1 cellular context compared by ENCODE assay signal in the genomic region with DNA sequence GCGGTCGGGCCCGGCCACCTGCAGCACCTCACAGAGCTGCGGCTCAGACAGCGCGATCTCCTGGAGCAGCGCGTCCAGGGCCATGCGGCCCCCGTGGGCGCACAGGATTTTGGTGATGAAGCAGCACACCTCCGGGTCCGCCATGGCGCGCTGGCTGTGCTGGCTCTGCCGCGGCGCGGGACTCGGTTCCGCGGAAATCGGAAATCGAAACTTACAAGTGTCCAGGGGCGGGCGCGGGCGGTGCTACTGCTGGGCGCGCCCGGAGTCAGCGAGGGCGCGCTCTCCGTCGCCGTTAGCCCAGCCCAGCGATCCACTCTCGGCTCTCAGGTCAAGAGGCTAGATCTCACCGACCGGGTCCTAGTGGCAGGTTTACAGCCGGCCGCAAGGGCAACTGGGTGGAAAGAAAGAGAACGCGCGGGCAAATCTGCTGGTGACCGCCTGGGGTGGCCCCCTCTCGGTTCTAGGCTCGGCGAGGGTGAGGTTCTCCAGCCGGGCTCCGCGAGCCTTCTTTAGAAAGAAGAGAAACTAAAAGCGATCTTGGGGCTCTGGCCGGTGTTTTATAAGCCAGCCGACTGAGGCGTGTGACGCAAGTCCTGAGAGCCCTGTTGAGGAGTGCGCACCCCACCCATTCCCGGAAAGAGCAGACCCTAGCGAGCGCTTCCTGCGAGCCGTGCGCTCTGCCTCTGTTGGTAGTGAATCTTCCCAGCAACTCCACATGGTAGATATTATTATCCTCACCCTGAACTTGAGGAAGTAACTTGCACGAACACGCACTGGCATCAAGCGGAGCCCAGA.
TF ChIP-seq lines count a peak whose summit lies in the region.

A gene (minus strand): TSS at position 533 of the 795 bp plus-strand sequence. CDS start 389 bp downstream, at position 144.

TF ChIP-seq in K562, 482 proteins besides CTCF, POLR2A, EP300 and RAD21 (continued from another document and continues in another):
- TF ChIP-seq, protein P1, sequence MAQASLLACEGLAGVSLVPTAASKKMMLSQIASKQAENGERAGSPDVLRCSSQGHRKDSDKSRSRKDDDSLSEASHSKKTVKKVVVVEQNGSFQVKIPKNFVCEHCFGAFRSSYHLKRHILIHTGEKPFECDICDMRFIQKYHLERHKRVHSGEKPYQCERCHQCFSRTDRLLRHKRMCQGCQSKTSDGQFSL (CRISPR knock-in tag; IDR thresholded peaks at IDR 0.05) = no peak; the same call in 1 of the 2 replicates
- TF ChIP-seq, protein P1 (tag; IDR thresholded peaks at IDR 0.05) = no peak
- TF ChIP-seq SREBF2 (CRISPR knock-in tag; IDR thresholded peaks at IDR 0.05) (no peak), TRIM24 (IDR thresholded peaks at IDR 0.05) (0 out of 4 replicates have a peak, but pooled peaks of 1 of the 2 experiments have one; percentile 18), RBM14 (IDR thresholded peaks at IDR 0.05; ENCODE audit: borderline replicate concordance, insufficient read depth, low read depth, low read length) (0 out of 2 replicates have a peak, but pooled peaks have one; percentile 64), KDM1A (IDR thresholded peaks at IDR 0.05) (peak; percentile 67 to 94; a peak in 3 of 4 replicates), ZNF408 (CRISPR knock-in tag; IDR thresholded peaks at IDR 0.05; ENCODE audit: low read depth) (no peak), PCBP1 (IDR thresholded peaks at IDR 0.05; ENCODE audit: low read depth, low read length, poor library complexity, severe bottlenecking) (peak; percentile 78), ZNF583 (CRISPR knock-in tag; IDR thresholded peaks at IDR 0.05) (peak; percentile 61; the same call in 1 of the 2 replicates), CBX8 (IDR thresholded peaks at IDR 0.05; ENCODE audit: borderline replicate concordance, extremely low read depth, low read depth, low read length, poor library complexity, severe bottlenecking) (no peak), HNRNPUL1 (IDR thresholded peaks at IDR 0.05; ENCODE audit: low read length) (no peak), ESRRA (IDR thresholded peaks at IDR 0.05; ENCODE audit: borderline replicate concordance, low read depth) (peak; percentile 56; the same call in 1 of the 2 replicates), MAFG (tag; conservative IDR thresholded peaks at IDR 0.05) (no peak), ZNF444 (CRISPR knock-in tag; IDR thresholded peaks at IDR 0.05) (peak; percentile 96), SMARCA4 (IDR thresholded peaks at IDR 0.05) (no peak; the same call in 1 of the 2 replicates), CEBPG (CRISPR knock-in tag; IDR thresholded peaks at IDR 0.05) (peak; percentile 83), CEBPG (tag; conservative IDR thresholded peaks at IDR 0.05 in 1 of 2, IDR thresholded peaks at IDR 0.05 in 1 of 2) (peak; percentile 86 to 93), SAFB2 (IDR thresholded peaks at IDR 0.05; ENCODE audit: borderline replicate concordance, low read depth, low read length, severe bottlenecking) (no peak), NR2C2 (CRISPR knock-in tag; IDR thresholded peaks at IDR 0.05) (no peak; the same call in 1 of the 2 replicates), NR2C2 (tag; IDR thresholded peaks at IDR 0.05) (peak; percentile 83), KLF1 (tag; IDR thresholded peaks at IDR 0.05) (no peak), ZNF780A (CRISPR knock-in tag; IDR thresholded peaks at IDR 0.05) (no peak), ZNF707 (CRISPR knock-in tag; conservative IDR thresholded peaks at IDR 0.05) (peak; percentile 47; the same call in 1 of the 2 replicates), ADNP (tag; IDR thresholded peaks at IDR 0.05) (no peak), PTRF (tag; IDR thresholded peaks at IDR 0.05) (no peak), ZNF174 (CRISPR knock-in tag; IDR thresholded peaks at IDR 0.05) (no peak), ZNF165 (CRISPR knock-in tag; IDR thresholded peaks at IDR 0.05; ENCODE audit: borderline replicate concordance) (peak; percentile 9; the same call in 1 of the 2 replicates), NFYB (IDR thresholded peaks at IDR 0.05; ENCODE audit: extremely low read depth, insufficient read length) (no peak), MYBL2 (IDR thresholded peaks at IDR 0.05; ENCODE audit: low read depth) (no peak), MYBL2 (CRISPR knock-in tag; IDR thresholded peaks at IDR 0.05; ENCODE audit: borderline replicate concordance) (no peak), HMG20A (CRISPR knock-in tag; conservative IDR thresholded peaks at IDR 0.05) (no peak), SP1 (CRISPR knock-in tag; IDR thresholded peaks at IDR 0.05) (peak; percentile 83), NR2F6 (CRISPR knock-in tag; IDR thresholded peaks at IDR 0.05) (peak; percentile 72; the same call in 1 of the 2 replicates), TCFL5 (CRISPR knock-in tag; conservative IDR thresholded peaks at IDR 0.05) (0 out of 2 replicates have a peak, but pooled peaks have one; percentile 13), SIN3B (IDR thresholded peaks at IDR 0.05; ENCODE audit: low read depth) (no peak; the same call in none of the 2 replicates), ZKSCAN1 (IDR thresholded peaks at IDR 0.05; ENCODE audit: low read depth, low read length) (peak; percentile 78), BDP1 (IDR thresholded peaks at IDR 0.05; ENCODE audit: insufficient read depth, insufficient read length) (no peak), RCOR1 (IDR thresholded peaks at IDR 0.05; ENCODE audit: borderline replicate concordance in 1 of 2, low read depth in 2 of 2, low read length in 2 of 2) (no peak; a peak in 1 of 4 replicates)
- TF ChIP-seq, protein P2, sequence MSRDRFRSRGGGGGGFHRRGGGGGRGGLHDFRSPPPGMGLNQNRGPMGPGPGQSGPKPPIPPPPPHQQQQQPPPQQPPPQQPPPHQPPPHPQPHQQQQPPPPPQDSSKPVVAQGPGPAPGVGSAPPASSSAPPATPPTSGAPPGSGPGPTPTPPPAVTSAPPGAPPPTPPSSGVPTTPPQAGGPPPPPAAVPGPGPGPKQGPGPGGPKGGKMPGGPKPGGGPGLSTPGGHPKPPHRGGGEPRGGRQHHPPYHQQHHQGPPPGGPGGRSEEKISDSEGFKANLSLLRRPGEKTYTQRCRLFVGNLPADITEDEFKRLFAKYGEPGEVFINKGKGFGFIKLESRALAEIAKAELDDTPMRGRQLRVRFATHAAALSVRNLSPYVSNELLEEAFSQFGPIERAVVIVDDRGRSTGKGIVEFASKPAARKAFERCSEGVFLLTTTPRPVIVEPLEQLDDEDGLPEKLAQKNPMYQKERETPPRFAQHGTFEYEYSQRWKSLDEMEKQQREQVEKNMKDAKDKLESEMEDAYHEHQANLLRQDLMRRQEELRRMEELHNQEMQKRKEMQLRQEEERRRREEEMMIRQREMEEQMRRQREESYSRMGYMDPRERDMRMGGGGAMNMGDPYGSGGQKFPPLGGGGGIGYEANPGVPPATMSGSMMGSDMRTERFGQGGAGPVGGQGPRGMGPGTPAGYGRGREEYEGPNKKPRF (IDR thresholded peaks at IDR 0.05; ENCODE audit: low read depth, low read length) = no peak
- TF ChIP-seq, protein P3, sequence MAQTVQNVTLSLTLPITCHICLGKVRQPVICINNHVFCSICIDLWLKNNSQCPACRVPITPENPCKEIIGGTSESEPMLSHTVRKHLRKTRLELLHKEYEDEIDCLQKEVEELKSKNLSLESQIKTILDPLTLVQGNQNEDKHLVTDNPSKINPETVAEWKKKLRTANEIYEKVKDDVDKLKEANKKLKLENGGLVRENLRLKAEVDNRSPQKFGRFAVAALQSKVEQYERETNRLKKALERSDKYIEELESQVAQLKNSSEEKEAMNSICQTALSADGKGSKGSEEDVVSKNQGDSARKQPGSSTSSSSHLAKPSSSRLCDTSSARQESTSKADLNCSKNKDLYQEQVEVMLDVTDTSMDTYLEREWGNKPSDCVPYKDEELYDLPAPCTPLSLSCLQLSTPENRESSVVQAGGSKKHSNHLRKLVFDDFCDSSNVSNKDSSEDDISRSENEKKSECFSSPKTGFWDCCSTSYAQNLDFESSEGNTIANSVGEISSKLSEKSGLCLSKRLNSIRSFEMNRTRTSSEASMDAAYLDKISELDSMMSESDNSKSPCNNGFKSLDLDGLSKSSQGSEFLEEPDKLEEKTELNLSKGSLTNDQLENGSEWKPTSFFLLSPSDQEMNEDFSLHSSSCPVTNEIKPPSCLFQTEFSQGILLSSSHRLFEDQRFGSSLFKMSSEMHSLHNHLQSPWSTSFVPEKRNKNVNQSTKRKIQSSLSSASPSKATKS (CRISPR knock-in tag; IDR thresholded peaks at IDR 0.05) = no peak
- TF ChIP-seq, protein P4, sequence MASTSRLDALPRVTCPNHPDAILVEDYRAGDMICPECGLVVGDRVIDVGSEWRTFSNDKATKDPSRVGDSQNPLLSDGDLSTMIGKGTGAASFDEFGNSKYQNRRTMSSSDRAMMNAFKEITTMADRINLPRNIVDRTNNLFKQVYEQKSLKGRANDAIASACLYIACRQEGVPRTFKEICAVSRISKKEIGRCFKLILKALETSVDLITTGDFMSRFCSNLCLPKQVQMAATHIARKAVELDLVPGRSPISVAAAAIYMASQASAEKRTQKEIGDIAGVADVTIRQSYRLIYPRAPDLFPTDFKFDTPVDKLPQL (IDR thresholded peaks at IDR 0.05; ENCODE audit: extremely low read depth, insufficient read length) = peak; percentile 86
- TF ChIP-seq, protein P5, sequence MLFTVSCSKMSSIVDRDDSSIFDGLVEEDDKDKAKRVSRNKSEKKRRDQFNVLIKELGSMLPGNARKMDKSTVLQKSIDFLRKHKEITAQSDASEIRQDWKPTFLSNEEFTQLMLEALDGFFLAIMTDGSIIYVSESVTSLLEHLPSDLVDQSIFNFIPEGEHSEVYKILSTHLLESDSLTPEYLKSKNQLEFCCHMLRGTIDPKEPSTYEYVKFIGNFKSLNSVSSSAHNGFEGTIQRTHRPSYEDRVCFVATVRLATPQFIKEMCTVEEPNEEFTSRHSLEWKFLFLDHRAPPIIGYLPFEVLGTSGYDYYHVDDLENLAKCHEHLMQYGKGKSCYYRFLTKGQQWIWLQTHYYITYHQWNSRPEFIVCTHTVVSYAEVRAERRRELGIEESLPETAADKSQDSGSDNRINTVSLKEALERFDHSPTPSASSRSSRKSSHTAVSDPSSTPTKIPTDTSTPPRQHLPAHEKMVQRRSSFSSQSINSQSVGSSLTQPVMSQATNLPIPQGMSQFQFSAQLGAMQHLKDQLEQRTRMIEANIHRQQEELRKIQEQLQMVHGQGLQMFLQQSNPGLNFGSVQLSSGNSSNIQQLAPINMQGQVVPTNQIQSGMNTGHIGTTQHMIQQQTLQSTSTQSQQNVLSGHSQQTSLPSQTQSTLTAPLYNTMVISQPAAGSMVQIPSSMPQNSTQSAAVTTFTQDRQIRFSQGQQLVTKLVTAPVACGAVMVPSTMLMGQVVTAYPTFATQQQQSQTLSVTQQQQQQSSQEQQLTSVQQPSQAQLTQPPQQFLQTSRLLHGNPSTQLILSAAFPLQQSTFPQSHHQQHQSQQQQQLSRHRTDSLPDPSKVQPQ (CRISPR knock-in tag; IDR thresholded peaks at IDR 0.05; ENCODE audit: borderline replicate concordance) = no peak
- TF ChIP-seq, protein P6, sequence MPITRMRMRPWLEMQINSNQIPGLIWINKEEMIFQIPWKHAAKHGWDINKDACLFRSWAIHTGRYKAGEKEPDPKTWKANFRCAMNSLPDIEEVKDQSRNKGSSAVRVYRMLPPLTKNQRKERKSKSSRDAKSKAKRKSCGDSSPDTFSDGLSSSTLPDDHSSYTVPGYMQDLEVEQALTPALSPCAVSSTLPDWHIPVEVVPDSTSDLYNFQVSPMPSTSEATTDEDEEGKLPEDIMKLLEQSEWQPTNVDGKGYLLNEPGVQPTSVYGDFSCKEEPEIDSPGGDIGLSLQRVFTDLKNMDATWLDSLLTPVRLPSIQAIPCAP (CRISPR knock-in tag; IDR thresholded peaks at IDR 0.05; ENCODE audit: borderline replicate concordance) = no peak; the same call in 1 of the 2 replicates
- TF ChIP-seq, protein P7, sequence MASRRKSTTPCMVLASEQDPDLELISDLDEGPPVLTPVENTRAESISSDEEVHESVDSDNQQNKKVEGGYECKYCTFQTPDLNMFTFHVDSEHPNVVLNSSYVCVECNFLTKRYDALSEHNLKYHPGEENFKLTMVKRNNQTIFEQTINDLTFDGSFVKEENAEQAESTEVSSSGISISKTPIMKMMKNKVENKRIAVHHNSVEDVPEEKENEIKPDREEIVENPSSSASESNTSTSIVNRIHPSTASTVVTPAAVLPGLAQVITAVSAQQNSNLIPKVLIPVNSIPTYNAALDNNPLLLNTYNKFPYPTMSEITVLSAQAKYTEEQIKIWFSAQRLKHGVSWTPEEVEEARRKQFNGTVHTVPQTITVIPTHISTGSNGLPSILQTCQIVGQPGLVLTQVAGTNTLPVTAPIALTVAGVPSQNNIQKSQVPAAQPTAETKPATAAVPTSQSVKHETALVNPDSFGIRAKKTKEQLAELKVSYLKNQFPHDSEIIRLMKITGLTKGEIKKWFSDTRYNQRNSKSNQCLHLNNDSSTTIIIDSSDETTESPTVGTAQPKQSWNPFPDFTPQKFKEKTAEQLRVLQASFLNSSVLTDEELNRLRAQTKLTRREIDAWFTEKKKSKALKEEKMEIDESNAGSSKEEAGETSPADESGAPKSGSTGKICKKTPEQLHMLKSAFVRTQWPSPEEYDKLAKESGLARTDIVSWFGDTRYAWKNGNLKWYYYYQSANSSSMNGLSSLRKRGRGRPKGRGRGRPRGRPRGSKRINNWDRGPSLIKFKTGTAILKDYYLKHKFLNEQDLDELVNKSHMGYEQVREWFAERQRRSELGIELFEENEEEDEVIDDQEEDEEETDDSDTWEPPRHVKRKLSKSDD (conservative IDR thresholded peaks at IDR 0.05; ENCODE audit: low read length) = no peak
